ENCODE assay signal across 20 cellular contexts in the genomic region with DNA sequence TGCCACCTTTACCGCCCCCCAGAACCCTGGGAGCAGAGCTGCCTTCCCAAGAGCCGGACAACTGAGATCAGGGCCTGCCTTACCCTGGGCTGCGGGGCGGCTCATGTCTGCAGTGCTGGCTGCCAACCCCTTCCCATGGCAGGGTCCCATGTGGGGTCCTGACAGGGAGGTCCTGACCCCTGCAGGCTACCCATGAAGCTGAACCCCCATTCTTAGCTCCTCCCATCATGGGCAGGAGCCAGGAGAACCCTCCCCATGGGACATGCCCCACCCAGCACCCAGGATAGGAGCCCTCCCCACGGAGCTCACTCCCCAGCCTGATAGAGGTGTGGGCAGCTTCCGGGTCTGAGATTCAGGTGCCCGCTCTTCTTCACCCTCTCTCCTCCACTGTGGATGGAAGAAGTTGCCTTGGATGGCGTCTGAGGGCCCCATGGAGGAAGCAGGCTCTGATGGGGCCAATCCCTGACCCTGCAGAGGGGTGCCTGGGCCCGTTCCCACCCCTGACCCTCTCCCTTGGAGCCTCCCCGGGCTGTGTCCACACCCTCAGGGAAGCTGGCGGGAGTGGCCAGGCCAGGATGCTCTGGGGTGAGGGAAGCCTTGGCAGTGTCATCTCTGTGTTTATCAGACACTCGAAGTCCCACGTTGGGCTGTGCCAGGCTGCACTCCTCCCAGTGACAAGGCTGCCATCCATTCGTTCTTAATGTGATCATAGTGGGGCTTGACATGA.
"Had no signal": no experiment of that assay in that cellular context is flagged by ENCODE, and none has a peak within 500 bp of the region (broad histone marks: within the 10 kb centered on the region; RNA-seq: fewer than 3 reads in every experiment).

No MANE protein-coding gene starts in this region.

- H3K36me3 ChIP-seq: adrenal gland, gastroesophageal sphincter, pancreas, transverse colon, uterus had no signal

- H3K27me3 ChIP-seq: adrenal gland, body of pancreas, pancreas, transverse colon, uterus had no signal

- H3K27ac ChIP-seq: adrenal gland, body of pancreas, gastroesophageal sphincter, pancreas, psoas muscle, transverse colon, uterus, VCaP had no signal

- H3K4me3 Mint-ChIP-seq: activated CD4-positive, alpha-beta memory T cell treated with anti-CD3 and anti-CD28 coated beads, Interleukin-2, amount 10 ng/mL, durations not matched to agents 7 days and 5 days; activated CD4-positive, alpha-beta T cell treated with anti-CD3 and anti-CD28 coated beads, Interleukin-2, amount 10 ng/mL, durations not matched to agents 7 days and 5 days; activated naive CD4-positive, alpha-beta T cell treated with anti-CD3 and anti-CD28 coated beads, Interleukin-2, amount 50 U/mL, for 24 hours; activated T-cell treated with anti-CD3 and anti-CD28 coated beads, Interleukin-2, amount 50 U/mL, for 24 hours; naive B cell; nephron progenitor cell; T-helper 2 cell treated with Interferon-gamma antibody and Interleukin-4, amounts not matched to agents 5 μg/mL and 100 μg/mL, for 36 hours had no signal

- H3K4me3 ChIP-seq: adrenal gland, body of pancreas, gastroesophageal sphincter, pancreas, psoas muscle, transverse colon, uterus had no signal

- H3K4me1 ChIP-seq: adrenal gland, body of pancreas, pancreas, psoas muscle, uterus had no signal

- H3K9me3 ChIP-seq: adrenal gland, body of pancreas, pancreas, psoas muscle, transverse colon, uterus had no signal

- H3K9me3 Mint-ChIP-seq: activated CD4-positive, alpha-beta T cell treated with anti-CD3 and anti-CD28 coated beads, Interleukin-2, amount 10 ng/mL, durations not matched to agents 7 days and 5 days; activated naive CD4-positive, alpha-beta T cell treated with anti-CD3 and anti-CD28 coated beads, Interleukin-2, amount 50 U/mL, for 24 hours; T-helper 2 cell treated with Interferon-gamma antibody and Interleukin-4, amounts not matched to agents 5 μg/mL and 100 μg/mL, for 36 hours had no signal

- H3K27me3 Mint-ChIP-seq: activated CD4-positive, alpha-beta memory T cell treated with anti-CD3 and anti-CD28 coated beads, Interleukin-2, amount 10 ng/mL, durations not matched to agents 7 days and 5 days; activated CD4-positive, alpha-beta T cell treated with anti-CD3 and anti-CD28 coated beads, Interleukin-2, amount 10 ng/mL, durations not matched to agents 7 days and 5 days; activated naive CD4-positive, alpha-beta T cell treated with anti-CD3 and anti-CD28 coated beads, Interleukin-2, amount 50 U/mL, for 24 hours had no signal

- H3K4me1 Mint-ChIP-seq: activated CD4-positive, alpha-beta memory T cell treated with anti-CD3 and anti-CD28 coated beads, Interleukin-2, amount 10 ng/mL, durations not matched to agents 7 days and 5 days; activated CD4-positive, alpha-beta T cell treated with anti-CD3 and anti-CD28 coated beads, Interleukin-2, amount 10 ng/mL, durations not matched to agents 7 days and 5 days; activated naive CD4-positive, alpha-beta T cell treated with anti-CD3 and anti-CD28 coated beads, Interleukin-2, amount 50 U/mL, for 24 hours; naive B cell had no signal

- ATAC-seq: body of pancreas, gastroesophageal sphincter, pancreas, psoas muscle had no signal

- DNase-seq: activated CD4-positive, alpha-beta memory T cell treated with anti-CD3 and anti-CD28 coated beads, Interleukin-2, amount 10 ng/mL, durations not matched to agents 7 days and 5 days; activated CD4-positive, alpha-beta T cell treated with anti-CD3 and anti-CD28 coated beads, Interleukin-2, amount 10 ng/mL, durations not matched to agents 7 days and 5 days; activated CD4-positive, CD25-positive, alpha-beta regulatory T cell treated with anti-CD3 and anti-CD28 coated beads, Interleukin-2, amount 50 U/mL, for 72 hours; activated CD8-positive, alpha-beta memory T cell treated with anti-CD3 and anti-CD28 coated beads, Interleukin-2, amount 50 U/mL, for 48 hours; activated T-cell treated with anti-CD3 and anti-CD28 coated beads, Interleukin-2, amount 50 U/mL, for 24 hours; adrenal gland; hippocampal formation; naive B cell; nephron progenitor cell; pancreas; stimulated activated naive CD4-positive, alpha-beta T cell treated with Interleukin-2 at 50 U/mL for 16 hours; T-helper 1 cell; transverse colon; uterus had no signal

- H3K27ac Mint-ChIP-seq: activated CD4-positive, alpha-beta memory T cell treated with anti-CD3 and anti-CD28 coated beads, Interleukin-2, amount 10 ng/mL, durations not matched to agents 7 days and 5 days; activated CD4-positive, alpha-beta T cell treated with anti-CD3 and anti-CD28 coated beads, Interleukin-2, amount 10 ng/mL, durations not matched to agents 7 days and 5 days; activated naive CD4-positive, alpha-beta T cell treated with anti-CD3 and anti-CD28 coated beads, Interleukin-2, amount 50 U/mL, for 24 hours; activated T-cell treated with anti-CD3 and anti-CD28 coated beads, Interleukin-2, amount 50 U/mL, for 24 hours; nephron progenitor cell; T-helper 2 cell treated with Interferon-gamma antibody and Interleukin-4, amounts not matched to agents 5 μg/mL and 100 μg/mL, for 36 hours had no signal

- H3K36me3 Mint-ChIP-seq: activated naive CD4-positive, alpha-beta T cell treated with anti-CD3 and anti-CD28 coated beads, Interleukin-2, amount 50 U/mL, for 24 hours had no signal
